ENCODE assay signal across 8 cellular contexts in the genomic region with DNA sequence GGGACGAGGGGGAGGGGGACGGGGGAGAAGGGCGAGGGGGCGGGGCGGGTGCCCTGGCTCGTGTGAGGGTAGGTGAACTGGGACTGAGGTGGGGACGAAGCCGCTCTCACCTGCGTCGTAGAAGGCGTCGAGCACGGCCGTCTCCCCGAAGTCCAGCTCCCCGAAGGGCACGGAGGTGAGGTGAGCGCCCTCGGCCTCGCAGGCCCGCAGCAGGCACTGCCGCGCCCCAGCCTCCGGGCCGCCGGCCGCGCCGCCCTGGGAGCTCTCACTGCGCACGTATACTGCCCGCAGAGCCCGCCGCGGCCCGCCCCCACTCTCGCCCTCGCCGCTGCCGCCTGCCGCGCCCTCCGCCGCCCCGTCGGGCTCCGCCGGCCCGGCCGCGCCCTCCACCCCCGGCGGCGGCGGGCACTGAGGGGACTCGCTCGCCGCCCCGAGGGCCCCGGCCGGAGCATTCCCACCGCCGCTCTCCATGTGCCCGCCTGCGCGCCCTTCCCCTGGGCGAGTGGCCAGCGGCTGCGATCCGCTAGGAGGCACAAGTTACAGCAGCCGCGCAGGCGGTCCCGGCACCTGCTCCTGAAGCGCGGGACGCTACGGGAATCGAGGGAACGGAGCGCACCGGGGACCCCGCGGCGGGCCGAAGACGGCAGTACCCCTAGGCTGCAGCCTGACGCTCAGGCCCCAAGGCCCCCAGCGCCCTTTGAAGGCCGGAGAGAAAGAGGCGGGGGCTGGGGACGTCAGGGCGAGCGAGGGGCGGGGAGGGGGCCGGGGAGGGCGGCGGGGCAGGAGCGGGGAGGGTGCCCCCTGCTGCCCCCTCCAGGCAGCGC. TPM values are rescaled to one million over a fixed set of nuclear protein-coding genes. Genes with fewer than 3 reads are reported as not detected.
DNase-seq lines count a peak whose midpoint lies in the region; ATAC-seq and TF ChIP-seq lines count a peak whose summit lies in the region.

A gene with protein sequence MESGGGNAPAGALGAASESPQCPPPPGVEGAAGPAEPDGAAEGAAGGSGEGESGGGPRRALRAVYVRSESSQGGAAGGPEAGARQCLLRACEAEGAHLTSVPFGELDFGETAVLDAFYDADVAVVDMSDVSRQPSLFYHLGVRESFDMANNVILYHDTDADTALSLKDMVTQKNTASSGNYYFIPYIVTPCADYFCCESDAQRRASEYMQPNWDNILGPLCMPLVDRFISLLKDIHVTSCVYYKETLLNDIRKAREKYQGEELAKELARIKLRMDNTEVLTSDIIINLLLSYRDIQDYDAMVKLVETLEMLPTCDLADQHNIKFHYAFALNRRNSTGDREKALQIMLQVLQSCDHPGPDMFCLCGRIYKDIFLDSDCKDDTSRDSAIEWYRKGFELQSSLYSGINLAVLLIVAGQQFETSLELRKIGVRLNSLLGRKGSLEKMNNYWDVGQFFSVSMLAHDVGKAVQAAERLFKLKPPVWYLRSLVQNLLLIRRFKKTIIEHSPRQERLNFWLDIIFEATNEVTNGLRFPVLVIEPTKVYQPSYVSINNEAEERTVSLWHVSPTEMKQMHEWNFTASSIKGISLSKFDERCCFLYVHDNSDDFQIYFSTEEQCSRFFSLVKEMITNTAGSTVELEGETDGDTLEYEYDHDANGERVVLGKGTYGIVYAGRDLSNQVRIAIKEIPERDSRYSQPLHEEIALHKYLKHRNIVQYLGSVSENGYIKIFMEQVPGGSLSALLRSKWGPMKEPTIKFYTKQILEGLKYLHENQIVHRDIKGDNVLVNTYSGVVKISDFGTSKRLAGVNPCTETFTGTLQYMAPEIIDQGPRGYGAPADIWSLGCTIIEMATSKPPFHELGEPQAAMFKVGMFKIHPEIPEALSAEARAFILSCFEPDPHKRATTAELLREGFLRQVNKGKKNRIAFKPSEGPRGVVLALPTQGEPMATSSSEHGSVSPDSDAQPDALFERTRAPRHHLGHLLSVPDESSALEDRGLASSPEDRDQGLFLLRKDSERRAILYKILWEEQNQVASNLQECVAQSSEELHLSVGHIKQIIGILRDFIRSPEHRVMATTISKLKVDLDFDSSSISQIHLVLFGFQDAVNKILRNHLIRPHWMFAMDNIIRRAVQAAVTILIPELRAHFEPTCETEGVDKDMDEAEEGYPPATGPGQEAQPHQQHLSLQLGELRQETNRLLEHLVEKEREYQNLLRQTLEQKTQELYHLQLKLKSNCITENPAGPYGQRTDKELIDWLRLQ (N-terminal part only) (minus strand): TSS at position 718 of the 824 bp plus-strand sequence. CDS start 247 bp downstream, at position 471.

- H3K27me3 ChIP-seq in ascending aorta (no peaks in the 10 kb centered on the region), tibial nerve (peaks cover 0 to 12% of the 10 kb centered on the region in 2 donors)

- 36% methylated on average over 27 of the region's 100 CpGs; no CpG with 5 or more reads in 1 of the 2 donors for WGBS in tibial nerve, 2 donors

- TF ChIP-seq EP300 in tibial nerve (IDR thresholded peaks at IDR 0.05), result no peak

- no peak for TF ChIP-seq POLR2A in tibial nerve (IDR thresholded peaks at IDR 0.05)

- ATAC-seq in Right ventricle myocardium superior (ENCODE audit: poor library complexity), result peak; percentile 34
- ATAC-seq in left colon, result peak; percentile 71

- H3K4me3 ChIP-seq in ascending aorta (peak within 1 kb of the TSS; percentile 44 to 67), tibial nerve (peak within 1 kb of the TSS; percentile 21 to 50 (median 32))

- H3K27ac ChIP-seq in ascending aorta (no peak within 1 kb of the TSS), tibial nerve (no peak within 1 kb of the TSS)

- TF ChIP-seq CTCF in ascending aorta (IDR thresholded peaks at IDR 0.05), result peak in 1 of 3 experiments; percentile 12
- TF ChIP-seq CTCF in tibial nerve (IDR thresholded peaks at IDR 0.05), result no peak

- H3K4me1 ChIP-seq in ascending aorta (no peaks in the 10 kb centered on the region), tibial nerve (peaks cover 0 to 9% (median 0%) of the 10 kb centered on the region in 4 donors)

- DNase-seq in Right ventricle myocardium superior (peak; percentile 38), cardiac septum (ENCODE audit: low spot score) (no peak), NCI-H345 (lab: John Stamatoyannopoulos, UW) (peak; percentile 29), ascending aorta (ENCODE audit: low spot score in 2 of 2) (no peak), left colon (peak; percentile 28 to 35), tibial nerve (ENCODE audit: low spot score in 2 of 2) (no peak), occipital lobe (lab: John Stamatoyannopoulos, UW) (no peak), dedifferentiated amniotic fluid mesenchymal stem cell (ENCODE audit: extremely low spot score) (no peak)

- intact Hi-C loops in Right ventricle myocardium superior (cut with DNase I) (no loop called here), cardiac septum (cut with DNase I) (no loop called here), ascending aorta (cut with DNase I) (loop anchor here (10.0 kb wide), 1 partner anchor 140 kb away; no protein-coding TSS in a partner anchor), left colon (cut with DNase I, micrococcal nuclease) (loop anchor here in 1 of 2 donors (10.0 kb wide), 1 partner anchor 110 kb away; no protein-coding TSS in a partner anchor)

- H3K36me3 ChIP-seq in ascending aorta (no peaks in the 10 kb centered on the region), tibial nerve (no peaks in the 10 kb centered on the region)

- H3K9me3 ChIP-seq in ascending aorta, result no peaks in the 10 kb centered on the region
- no peaks in the 10 kb centered on the region for H3K9me3 ChIP-seq in tibial nerve

RNA-seq across cellular contexts. Expression of the gene that starts here (rescaled TPM):
- total RNA-seq in Right ventricle myocardium superior (not detected), cardiac septum (not detected), ascending aorta (0.21 TPM), left colon (under 1 TPM; 0.12 to 0.17 TPM), tibial nerve (not detected), occipital lobe (1.4 TPM)

Comparison
In these comparisons a context has a peak if more than half of its experiments do, and no peak if none do; other contexts are left out.
1. Peak in DNase-seq and ATAC-seq in Right ventricle myocardium superior; RNA of the gene not detected or under 1 TPM.
2. Peak in DNase-seq and ATAC-seq in left colon; RNA of the gene not detected or under 1 TPM.